ENCODE assay signal across 9 cellular contexts in genomic region chr1:237677979-237678378, GRCh38.
A peak's percentile ranks its signal among the peaks of the same experiment; 100 is the strongest.
DNase-seq lines count a peak whose midpoint lies in the region; ATAC-seq and TF ChIP-seq lines count a peak whose summit lies in the region.
"Had no signal": no experiment of that assay in that cellular context is flagged by ENCODE, and none has a peak within 500 bp of the region (broad histone marks: within the 10 kb centered on the region; RNA-seq: fewer than 3 reads in every experiment).

No MANE protein-coding gene starts in this region.

- intact Hi-C loops in Calu3 (cut with micrococcal nuclease; ENCODE audit: unreplicated experiment) = loop anchor here (1.0 to 5.0 kb wide), 3 partner anchors 58 to 121 kb away; no protein-coding TSS in a partner anchor

- no peak for ATAC-seq in GM18511 (IDR thresholded peaks at IDR 0.05; ENCODE audit: unreplicated experiment)
- no peak for ATAC-seq in GM21423 (IDR thresholded peaks at IDR 0.05; ENCODE audit: unreplicated experiment)
- no peak for ATAC-seq in HG03378 (IDR thresholded peaks at IDR 0.05; ENCODE audit: unreplicated experiment)

- no peak overlapping the region for H3K4me3 Mint-ChIP-seq in Calu3 (ENCODE audit: low read depth, unreplicated experiment)
- H3K4me3 Mint-ChIP-seq in brain = no peak overlapping the region

- no TSS peak for BruUV-seq in Calu3 (replicated peaks; lab: Mats Ljungman, UMichigan)

- peak; percentile 8 for DNase-seq in Calu3
- peak; percentile 31 for DNase-seq in midbrain (lab: John Stamatoyannopoulos, UW)
- DNase-seq in NCI-H187 treated with DMSO at 0.1 percent for 48 hours (lab: John Stamatoyannopoulos, UW) = no peak
- DNase-seq: activated CD8-positive, alpha-beta memory T cell treated with anti-CD3 and anti-CD28 coated beads, Interleukin-2, amount 50 U/mL, for 48 hours had no signal

- TF ChIP-seq CTCF in Calu3 (IDR thresholded peaks at IDR 0.05; ENCODE audit: unreplicated experiment) (no peak), LNCAP (IDR thresholded peaks at IDR 0.05) (peak; percentile 71), brain (conservative IDR thresholded peaks at IDR 0.05) (peak; percentile 54 to 73)

- H3K27ac Mint-ChIP-seq in Calu3 (ENCODE audit: unreplicated experiment) = no peak overlapping the region
- H3K27ac Mint-ChIP-seq in brain = peak overlapping the region in 1 of 5 experiments; percentile 22

- H3K4me1 Mint-ChIP-seq in Calu3 (ENCODE audit: low read depth, unreplicated experiment) = peaks cover 32% of the 10 kb centered on the region
- no peaks in the 10 kb centered on the region for H3K4me1 Mint-ChIP-seq in brain

- CTCF ChIA-PET in Calu3 (lab: Charles Lee) = interaction anchor here (1.2 kb wide), 1 partner anchor 122 kb away, joined by 11 read pairs; no protein-coding TSS in a partner anchor

- H3K27me3 Mint-ChIP-seq in Calu3 (ENCODE audit: unreplicated experiment) (no peaks in the 10 kb centered on the region), brain (no peaks in the 10 kb centered on the region)

- H3K36me3 Mint-ChIP-seq in Calu3 (ENCODE audit: insufficient read depth, unreplicated experiment) (no peaks in the 10 kb centered on the region), brain (no peaks in the 10 kb centered on the region)

- H3K9me3 Mint-ChIP-seq in Calu3 (ENCODE audit: low read depth, unreplicated experiment) (no peaks in the 10 kb centered on the region), brain (no peaks in the 10 kb centered on the region)
